Comparison of ENCODE assay signal across 12 cellular contexts in genomic region chr5:120405923-120406322, GRCh38. TPM values are rescaled to one million over a fixed set of nuclear protein-coding genes. Genes with fewer than 3 reads are reported as not detected.
A peak's percentile ranks its signal among the peaks of the same experiment; 100 is the strongest.
DNase-seq lines count a peak whose midpoint lies in the region; ATAC-seq, FAIRE-seq and TF ChIP-seq lines count a peak whose summit lies in the region.
"Had no signal": no experiment of that assay in that cellular context is flagged by ENCODE, and none has a peak within 500 bp of the region (broad histone marks: within the 10 kb centered on the region; RNA-seq: fewer than 3 reads in every experiment).

No MANE protein-coding gene starts in this region.

- ATAC-seq in GM18868 (IDR thresholded peaks at IDR 0.05; ENCODE audit: unreplicated experiment) = peak; percentile 73
- ATAC-seq in K562 = no peak

- H3K4ac ChIP-seq in mesendoderm (ENCODE audit: low read depth, low read length) = no peak overlapping the region

- no peaks in the 10 kb centered on the region for H3K4me1 ChIP-seq in K562 (replicated peaks in 1 of 2; ENCODE audit: control insufficient read depth in 2 of 2, insufficient read depth in 2 of 2, low read length in 2 of 2)
- H3K4me1 ChIP-seq in mesendoderm (ENCODE audit: control insufficient read depth, low read depth, low read length) = no peaks in the 10 kb centered on the region
- no peaks in the 10 kb centered on the region for H3K4me1 ChIP-seq in prostate gland (replicated peaks)
- H3K4me1 ChIP-seq: Caco-2 had no signal

- no TSS peak for BruUV-seq in K562 (replicated peaks; lab: Mats Ljungman, UMichigan)

- no peak overlapping the region for H2BK15ac ChIP-seq in mesendoderm (replicated peaks; ENCODE audit: low read depth)

- H3K9ac ChIP-seq in K562 (ENCODE audit: insufficient read depth in 1 of 2, low read depth in 2 of 2, low read length in 2 of 2) (no peak overlapping the region), mesendoderm (ENCODE audit: low read length) (no peak overlapping the region)

- TF ChIP-seq CTCF in K562 (IDR thresholded peaks at IDR 0.05 in 2 of 3, conservative IDR thresholded peaks at IDR 0.05 in 1 of 3; ENCODE audit: insufficient read depth in 2 of 3, low read depth in 1 of 3, low read length in 3 of 3) (no peak), prostate gland (IDR thresholded peaks at IDR 0.05) (no peak)

- H3K9me3 ChIP-seq in K562 (replicated peaks; ENCODE audit: control insufficient read depth, insufficient read depth, low read depth, low read length) = no peaks in the 10 kb centered on the region
- no peaks in the 10 kb centered on the region for H3K9me3 ChIP-seq in prostate gland
- H3K9me3 ChIP-seq: Caco-2 had no signal

- no peak for FAIRE-seq in K562 (lab: Jason Lieb, UNC)
- FAIRE-seq: colon, HTR-8/SVneo had no signal

- H3K36me3 ChIP-seq in K562 (ENCODE audit: control insufficient read depth, insufficient read depth, low read length) (no peaks in the 10 kb centered on the region), mesendoderm (ENCODE audit: control insufficient read depth, insufficient read depth, low read length) (no peaks in the 10 kb centered on the region), prostate gland (no peaks in the 10 kb centered on the region)

- intact Hi-C loops in K562 (cut with micrococcal nuclease) (no loop called here), prostate gland (cut with DNase I) (no loop called here)

- H3K18ac ChIP-seq in mesendoderm (ENCODE audit: low read length) = no peak overlapping the region

- H3K4me3 ChIP-seq in K562 (no peak overlapping the region), mesendoderm (ENCODE audit: low read length) (no peak overlapping the region), prostate gland (no peak overlapping the region)

- H2BK5ac ChIP-seq in mesendoderm (ENCODE audit: low read length) = no peak overlapping the region

- H2AFZ ChIP-seq in K562 (ENCODE audit: low read depth, low read length) = no peak overlapping the region

- H3K27ac ChIP-seq in K562 (ENCODE audit: extremely low read depth, low read depth, low read length) (no peak overlapping the region), mesendoderm (ENCODE audit: low read depth, low read length) (peak overlapping the region; percentile 51), prostate gland (no peak overlapping the region), caudate nucleus (ENCODE audit: low read depth, low read length) (no peak overlapping the region)

- no peak overlapping the region for H2AK5ac ChIP-seq in mesendoderm (ENCODE audit: low read length)

- H3K4me2 ChIP-seq in K562 (ENCODE audit: insufficient read depth, low read length) = no peak overlapping the region
- H3K4me2 ChIP-seq in mesendoderm (ENCODE audit: low read length) = no peak overlapping the region

- H3K79me1 ChIP-seq in mesendoderm (ENCODE audit: low read length) = no peaks in the 10 kb centered on the region

- no peak overlapping the region for H4K8ac ChIP-seq in mesendoderm (ENCODE audit: low read depth, low read length)

- H3K23ac ChIP-seq in mesendoderm (ENCODE audit: low read length) = no peak overlapping the region

- CTCF ChIA-PET in K562 (lab: Yijun Ruan, JAX; ENCODE audit: low intra/inter-chr PET ratio) = no interaction called here

- no peak for TF ChIP-seq POLR2A in K562 (conservative IDR thresholded peaks at IDR 0.05)
- no peak for TF ChIP-seq POLR2A in prostate gland (IDR thresholded peaks at IDR 0.05)

- no peak overlapping the region for H4K5ac ChIP-seq in mesendoderm (ENCODE audit: low read length)

- H3K56ac ChIP-seq in mesendoderm (ENCODE audit: low read length) = no peak overlapping the region

- no peaks in the 10 kb centered on the region for H3K79me2 ChIP-seq in K562 (ENCODE audit: control insufficient read depth, insufficient read depth, low read length)
- no peaks in the 10 kb centered on the region for H3K79me2 ChIP-seq in mesendoderm (ENCODE audit: control insufficient read depth, insufficient read depth, low read length)

- peak; percentile 53 for DNase-seq in HS-5 (ENCODE audit: low read depth)
- no peak for DNase-seq in K562 (ENCODE audit: extremely low read depth in 1 of 4, low spot score in 3 of 4)
- DNase-seq in mesendoderm = peak; percentile 59
- no peak for DNase-seq in prostate gland (ENCODE audit: low spot score)
- no peak for DNase-seq in caudate nucleus (lab: John Stamatoyannopoulos, UW)
- no peak for DNase-seq in HK-2 (ENCODE audit: unreplicated experiment)
- DNase-seq in activated effector memory CD4-positive, alpha-beta T cell treated with anti-CD3 and anti-CD28 coated beads, Interleukin-2, amount 50 U/mL, for 16 hours = no peak
- DNase-seq: Caco-2, NCI-H345 had no signal

- no peaks in the 10 kb centered on the region for H3K9me1 ChIP-seq in K562 (ENCODE audit: control insufficient read depth, insufficient read depth, low read length)

- POLR2A ChIA-PET in K562 (lab: Yijun Ruan, JAX) = no interaction called here

- H3K27me3 ChIP-seq in K562 (ENCODE audit: control insufficient read depth in 2 of 2, insufficient read depth in 2 of 2, low read length in 2 of 2) (no peaks in the 10 kb centered on the region), mesendoderm (ENCODE audit: insufficient read depth, low read length, poor library complexity) (no peaks in the 10 kb centered on the region), prostate gland (replicated peaks; ENCODE audit: insufficient read depth) (no peaks in the 10 kb centered on the region)

- no peak for TF ChIP-seq RAD21 in K562 (CRISPR knock-in tag; conservative IDR thresholded peaks at IDR 0.05 in 1 of 2, IDR thresholded peaks at IDR 0.05 in 1 of 2)

- no peaks in the 10 kb centered on the region for H4K20me1 ChIP-seq in K562 (replicated peaks; ENCODE audit: control insufficient read depth, insufficient read depth, low read length)

- in situ Hi-C loops in K562 (cut with MboI) = no loop called here

- TF ChIP-seq EP300 in K562 (IDR thresholded peaks at IDR 0.05; ENCODE audit: low read length) = no peak

- H2BK120ac ChIP-seq in mesendoderm (ENCODE audit: low read depth, low read length) = no peak overlapping the region

TF ChIP-seq in K562, 482 proteins besides CTCF, POLR2A, EP300 and RAD21:
- peak; percentile 89 for TF ChIP-seq ZNF766 (CRISPR knock-in tag; conservative IDR thresholded peaks at IDR 0.05)
- TF ChIP-seq HMG20B (CRISPR knock-in tag; IDR thresholded peaks at IDR 0.05) = no peak
- no peak for TF ChIP-seq PRPF4 (IDR thresholded peaks at IDR 0.05; ENCODE audit: insufficient read depth, low read depth, low read length, poor library complexity, severe bottlenecking)
- TF ChIP-seq FOSL1 (tag; conservative IDR thresholded peaks at IDR 0.05) = peak; percentile 48; the same call in 1 of the 2 replicates
TF ChIP-seq in K562: peak in this region for 2.

RNA-seq across cellular contexts. Expression of gene PRR16, which starts 58.2 kb away (rescaled TPM):
- total RNA-seq in K562 (2011; cell fraction: chromatin; rRNA removed; ENCODE audit: low replicate concordance) = 1.2 and 4.0 TPM in 2 replicates
- total RNA-seq in K562 (2011; cell fraction: nucleolus; rRNA removed) = 1.2 and 2.8 TPM in 2 replicates
- total RNA-seq in K562 (2011; cell fraction: nucleoplasm; rRNA removed) = 1.5 and 2.6 TPM in 2 replicates
- total RNA-seq in K562 (2014; rRNA removed) = 3.3 TPM in 2 replicates
- total RNA-seq in K562 (2014; rRNA removed; fragmentation: Illumina TruSeq; extraction: Trizol) = 3.5 and 4.1 TPM in 2 replicates
- 3.3 TPM in 2 replicates for total RNA-seq in K562 (2015; rRNA removed; fragmentation: Illumina TruSeq; extraction: Trizol)
- 4.9 and 7.6 TPM in 2 replicates for total RNA-seq in K562 (2021)
- 0.16 and 0.61 TPM in 2 replicates for polyA plus RNA-seq in K562 (2011; rRNA removed)
- polyA plus RNA-seq in K562 (2011; cell fraction: cytosol; rRNA removed) = 0.66 TPM in 1 of 2 replicates, not detected in the other
- polyA plus RNA-seq in K562 (2011; cell fraction: nucleus; rRNA removed) = 0.74 TPM in 1 of 2 replicates, not detected in the other
- polyA plus RNA-seq in K562 (2012) = 5.6 and 12.1 TPM in 2 replicates
- 10.1 and 10.4 TPM in 2 replicates for polyA plus RNA-seq in K562 (2014; fragmentation: Illumina TruSeq; extraction: Trizol)
- 1 to 10 TPM; 1.8 to 3.1 TPM for polyA plus RNA-seq in K562 (2014; fragmentation: Nextera tagmentation; extraction: Ambion mirVana)
- polyA plus RNA-seq in K562 (2014; rRNA removed) = 5.8 and 7.2 TPM in 2 replicates
- polyA minus RNA-seq in K562 (2011; rRNA and poly(A)+ RNA removed) = 1.3 TPM in 1 of 2 replicates, not detected in the other
- polyA minus RNA-seq in K562 (2011; cell fraction: cytosol; rRNA and poly(A)+ RNA removed) = not detected in 2 replicates
- polyA minus RNA-seq in K562 (2011; cell fraction: nucleus; rRNA and poly(A)+ RNA removed) = 1.1 TPM in 1 of 2 replicates, not detected in the other
- 0.86 TPM for polyA plus RNA-seq in mesendoderm (2013, experiment 1 of 2)
- 0.78 TPM for polyA plus RNA-seq in mesendoderm (2013, experiment 2 of 2)
- 10 to 100 TPM in 1 of 2 donors, 1 to 10 TPM in 1; 3.5 to 13.4 TPM for total RNA-seq in prostate gland
- total RNA-seq: Caco-2 had no signal

Comparison
In these comparisons a context has a peak if more than half of its experiments do, and no peak if none do; other contexts are left out.
1. DNase-seq: peak in HS-5 (single experiment) and mesendoderm (single experiment); none in K562 (0 of 4), prostate gland (single experiment), caudate nucleus (0 of 61), HK-2 (single experiment) and activated effector memory CD4-positive, alpha-beta T cell treated with anti-CD3 and anti-CD28 coated beads, Interleukin-2, amount 50 U/mL, for 16 hours (single experiment).